Comparison of ENCODE assay signal across 8 cellular contexts in the genomic region with DNA sequence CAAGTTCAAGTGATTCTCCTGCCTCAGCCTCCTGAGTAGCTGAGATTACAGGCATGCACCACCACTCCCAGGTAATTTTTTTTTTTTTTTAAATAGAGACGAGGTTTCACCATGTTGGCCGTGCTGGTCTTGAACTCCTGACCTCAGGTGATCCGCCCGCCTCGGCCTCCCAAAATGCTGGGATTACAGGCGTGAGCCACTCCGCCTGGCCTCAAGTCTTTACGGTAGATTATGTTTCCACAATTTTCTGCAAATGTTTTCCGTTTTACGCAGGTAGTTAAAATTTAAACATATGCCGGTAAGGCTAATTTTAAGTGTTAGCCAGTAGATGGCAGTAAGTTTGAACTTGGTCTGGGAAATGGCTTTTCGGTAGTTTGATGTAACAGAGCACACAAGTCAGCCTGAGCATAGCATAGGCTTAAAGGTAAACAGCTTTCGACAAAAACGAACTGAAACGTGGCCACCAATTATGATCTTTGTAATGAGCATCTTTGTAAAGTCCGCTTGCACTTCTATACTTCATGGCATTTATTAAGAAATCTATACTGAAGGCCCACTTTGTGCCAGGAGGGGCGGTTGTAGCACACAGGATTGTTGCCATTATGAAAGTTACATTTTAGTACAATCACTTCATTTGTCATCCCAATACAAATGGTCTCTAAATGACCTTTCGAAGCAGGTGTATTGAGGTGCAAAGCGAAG. TPM values are rescaled to one million over a fixed set of nuclear protein-coding genes. Genes with fewer than 3 reads are reported as not detected.
DNase-seq lines count a peak whose midpoint lies in the region; ATAC-seq and TF ChIP-seq lines count a peak whose summit lies in the region.

No MANE protein-coding gene starts in this region.

- no peak overlapping the region for H3K4me3 ChIP-seq in gastrocnemius medialis

- ATAC-seq in activated T-cell treated with anti-CD3 and anti-CD28 coated beads, Interleukin-2, amount 50 U/mL, for 72 hours (replicated peaks in 1 of 2) = peak; percentile 50 to 55
- peak; percentile 53 to 59 for ATAC-seq in left cardiac atrium
- ATAC-seq in gastrocnemius medialis = peak in 1 of 2 donors; percentile 62

- H2BK20ac ChIP-seq in H9 (ENCODE audit: low read depth, low read length, poor library complexity, severe bottlenecking) = no peak overlapping the region

- H3K23me2 ChIP-seq in H9 (ENCODE audit: insufficient read length, low read depth, low read length, poor library complexity, severe bottlenecking) = no peaks in the 10 kb centered on the region

- H3K27ac Mint-ChIP-seq in activated CD4-positive, alpha-beta memory T cell treated with anti-CD3 and anti-CD28 coated beads for 36 hours = no peak overlapping the region
- no peak overlapping the region for H3K27ac Mint-ChIP-seq in activated CD4-positive, alpha-beta memory T cell treated with anti-CD3 and anti-CD28 coated beads, Interleukin-2, amount 10 ng/mL, durations not matched to agents 7 days and 5 days
- no peak overlapping the region for H3K27ac Mint-ChIP-seq in H9
- no peak overlapping the region for H3K27ac Mint-ChIP-seq in activated T-cell treated with anti-CD3 and anti-CD28 coated beads, Interleukin-2, amount 50 U/mL, for 72 hours

- no peaks in the 10 kb centered on the region for H4K20me1 ChIP-seq in H9 (ENCODE audit: control insufficient read depth, insufficient read depth, insufficient read length)

- H3K79me2 ChIP-seq in H9 (ENCODE audit: insufficient read depth, low read length) = no peaks in the 10 kb centered on the region

- in situ Hi-C loops in gastrocnemius medialis (cut with MboI; ENCODE audit: low sequenced_read_pairs in 4 of 4) = loop anchor here (5.0 to 25.0 kb wide), 7 partner anchors 103 to 553 kb away; no protein-coding TSS in a partner anchor

- H3K23ac ChIP-seq in H9 (ENCODE audit: insufficient read length, low read depth, low read length) = no peak overlapping the region

- H3K4me1 Mint-ChIP-seq in activated CD4-positive, alpha-beta memory T cell treated with anti-CD3 and anti-CD28 coated beads for 36 hours (ENCODE audit: low read depth) = peaks cover 10% of the 10 kb centered on the region
- H3K4me1 Mint-ChIP-seq in activated CD4-positive, alpha-beta memory T cell treated with anti-CD3 and anti-CD28 coated beads, Interleukin-2, amount 10 ng/mL, durations not matched to agents 7 days and 5 days = peaks cover 16% of the 10 kb centered on the region
- H3K4me1 Mint-ChIP-seq in H9 = peaks cover 0 to 4% of the 10 kb centered on the region in 2 experiments; a peak in 3 of 4 replicates
- H3K4me1 Mint-ChIP-seq in activated T-cell treated with anti-CD3 and anti-CD28 coated beads, Interleukin-2, amount 50 U/mL, for 72 hours (ENCODE audit: low read depth) = peaks cover 13% of the 10 kb centered on the region

- H4K5ac ChIP-seq in H9 (ENCODE audit: insufficient read length, low read depth, low read length) = no peak overlapping the region

- H3K27me3 Mint-ChIP-seq in activated CD4-positive, alpha-beta memory T cell treated with anti-CD3 and anti-CD28 coated beads for 36 hours = no peaks in the 10 kb centered on the region
- peaks cover 4% of the 10 kb centered on the region for H3K27me3 Mint-ChIP-seq in activated CD4-positive, alpha-beta memory T cell treated with anti-CD3 and anti-CD28 coated beads, Interleukin-2, amount 10 ng/mL, durations not matched to agents 7 days and 5 days
- peaks cover 3% of the 10 kb centered on the region for H3K27me3 Mint-ChIP-seq in H9 (ENCODE audit: low read depth)
- no peaks in the 10 kb centered on the region for H3K27me3 Mint-ChIP-seq in activated T-cell treated with anti-CD3 and anti-CD28 coated beads, Interleukin-2, amount 50 U/mL, for 72 hours (ENCODE audit: low read depth)

- no peak overlapping the region for H2BK120ac ChIP-seq in H9 (ENCODE audit: low read depth, low read length, poor library complexity, severe bottlenecking)

- H3K9me3 Mint-ChIP-seq in activated CD4-positive, alpha-beta memory T cell treated with anti-CD3 and anti-CD28 coated beads for 36 hours = peaks cover 3% of the 10 kb centered on the region
- no peaks in the 10 kb centered on the region for H3K9me3 Mint-ChIP-seq in activated CD4-positive, alpha-beta memory T cell treated with anti-CD3 and anti-CD28 coated beads, Interleukin-2, amount 10 ng/mL, durations not matched to agents 7 days and 5 days
- peaks cover 0 to 9% of the 10 kb centered on the region in 2 experiments; a peak in 3 of 5 replicates for H3K9me3 Mint-ChIP-seq in H9
- no peaks in the 10 kb centered on the region for H3K9me3 Mint-ChIP-seq in activated T-cell treated with anti-CD3 and anti-CD28 coated beads, Interleukin-2, amount 50 U/mL, for 72 hours

- TF ChIP-seq POLR2A in gastrocnemius medialis (IDR thresholded peaks at IDR 0.05) = no peak

- H3K9ac ChIP-seq in H9 (ENCODE audit: extremely low read depth, insufficient read length, low read length) = no peak overlapping the region

- no peaks in the 10 kb centered on the region for H3K79me1 ChIP-seq in H9 (ENCODE audit: insufficient read depth, low read depth, low read length, poor library complexity, severe bottlenecking)

- no peak overlapping the region for H2AK5ac ChIP-seq in H9 (ENCODE audit: insufficient read length, low read length)

- H3K36me3 Mint-ChIP-seq in activated CD4-positive, alpha-beta memory T cell treated with anti-CD3 and anti-CD28 coated beads for 36 hours = no peaks in the 10 kb centered on the region
- H3K36me3 Mint-ChIP-seq in activated CD4-positive, alpha-beta memory T cell treated with anti-CD3 and anti-CD28 coated beads, Interleukin-2, amount 10 ng/mL, durations not matched to agents 7 days and 5 days (ENCODE audit: low read depth) = no peaks in the 10 kb centered on the region
- no peaks in the 10 kb centered on the region for H3K36me3 Mint-ChIP-seq in H9 (ENCODE audit: insufficient read depth in 1 of 3, low read depth in 3 of 3)
- H3K36me3 Mint-ChIP-seq in activated T-cell treated with anti-CD3 and anti-CD28 coated beads, Interleukin-2, amount 50 U/mL, for 72 hours (ENCODE audit: insufficient read depth in 2 of 2) = no peaks in the 10 kb centered on the region

- no peak overlapping the region for H4K91ac ChIP-seq in H9 (ENCODE audit: insufficient read length, low read depth, low read length)

- H3K14ac ChIP-seq in H9 (ENCODE audit: insufficient read depth, low read length) = no peak overlapping the region

- POLR2A ChIA-PET in activated CD4-positive, alpha-beta memory T cell treated with anti-CD3 and anti-CD28 coated beads for 36 hours (lab: Charles Lee) = no interaction called here
- POLR2A ChIA-PET in activated CD4-positive, alpha-beta memory T cell treated with anti-CD3 and anti-CD28 coated beads, Interleukin-2, amount 10 ng/mL, durations not matched to agents 7 days and 5 days (lab: Charles Lee) = no interaction called here

- no peaks in the 10 kb centered on the region for H3K36me3 ChIP-seq in gastrocnemius medialis

- H2BK5ac ChIP-seq in H9 (ENCODE audit: insufficient read length, low read length) = no peak overlapping the region

- no peak overlapping the region for H2BK15ac ChIP-seq in H9 (ENCODE audit: low read depth, low read length)

- CTCF ChIA-PET in activated CD4-positive, alpha-beta memory T cell treated with anti-CD3 and anti-CD28 coated beads for 36 hours (lab: Charles Lee) = interaction anchor here (0.6 to 4.3 kb wide), 14 partner anchors 13 to 551 kb away, joined by 3 to 21 read pairs (median 3); no protein-coding TSS in a partner anchor
- CTCF ChIA-PET in activated CD4-positive, alpha-beta memory T cell treated with anti-CD3 and anti-CD28 coated beads, Interleukin-2, amount 10 ng/mL, durations not matched to agents 7 days and 5 days (lab: Charles Lee) = interaction anchor here (0.7 to 1.4 kb wide), 5 partner anchors 12 to 551 kb away, joined by 3 to 6 read pairs (median 3); no protein-coding TSS in a partner anchor

- no peak for DNase-seq in activated CD4-positive, alpha-beta memory T cell treated with anti-CD3 and anti-CD28 coated beads for 36 hours
- no peak for DNase-seq in activated CD4-positive, alpha-beta memory T cell treated with anti-CD3 and anti-CD28 coated beads, Interleukin-2, amount 10 ng/mL, durations not matched to agents 7 days and 5 days
- DNase-seq in H9 = no peak
- DNase-seq in NCI-H1694 treated with DMSO at 0.1 percent for 48 hours (lab: John Stamatoyannopoulos, UW) = peak; percentile 49
- peak in 1 of 2 donors; percentile 10 for DNase-seq in activated T-cell treated with anti-CD3 and anti-CD28 coated beads, Interleukin-2, amount 50 U/mL, for 72 hours
- no peak for DNase-seq in left cardiac atrium
- DNase-seq in gastrocnemius medialis = no peak
- DNase-seq in stimulated activated CD4-positive, alpha-beta T cell treated with anti-CD3 and anti-CD28 coated beads, Interleukin-2, amount 100 ng/mL, for 48 hours = no peak

- no peak overlapping the region for H3K18ac ChIP-seq in H9 (ENCODE audit: insufficient read length, low read depth, low read length)

- no CpG with 5 or more reads among the region's 19 CpGs for whole genome bisulfite sequencing in H9 (ENCODE audit: extremely low coverage, insufficient read length, low lambda C conversion rate)

- no peak overlapping the region for H2AFZ ChIP-seq in H9 (ENCODE audit: low read length)

- peak overlapping the region; percentile 33 for H3K4me3 Mint-ChIP-seq in activated CD4-positive, alpha-beta memory T cell treated with anti-CD3 and anti-CD28 coated beads for 36 hours
- H3K4me3 Mint-ChIP-seq in activated CD4-positive, alpha-beta memory T cell treated with anti-CD3 and anti-CD28 coated beads, Interleukin-2, amount 10 ng/mL, durations not matched to agents 7 days and 5 days = no peak overlapping the region
- H3K4me3 Mint-ChIP-seq in H9 = no peak overlapping the region
- peak overlapping the region; percentile 21 to 46 for H3K4me3 Mint-ChIP-seq in activated T-cell treated with anti-CD3 and anti-CD28 coated beads, Interleukin-2, amount 50 U/mL, for 72 hours

- H3T11ph ChIP-seq in H9 (ENCODE audit: low read length) = no peak overlapping the region

- no peak overlapping the region for H3K56ac ChIP-seq in H9 (ENCODE audit: insufficient read length, low read depth, low read length)

- H3K27me3 ChIP-seq in H9 (ENCODE audit: insufficient read depth, low read length) (no peaks in the 10 kb centered on the region), gastrocnemius medialis (no peaks in the 10 kb centered on the region)

- H3K4me1 ChIP-seq in H9 (ENCODE audit: insufficient read depth, low read length) (no peaks in the 10 kb centered on the region), gastrocnemius medialis (no peaks in the 10 kb centered on the region)

- no peak overlapping the region for H3K27ac ChIP-seq in H9 (ENCODE audit: insufficient read length, low read depth, low read length)
- no peak overlapping the region for H3K27ac ChIP-seq in gastrocnemius medialis

- no peak overlapping the region for H3K4ac ChIP-seq in H9 (ENCODE audit: low read depth, low read length)

- no peak overlapping the region for H4K8ac ChIP-seq in H9 (replicated peaks; ENCODE audit: insufficient read length, low read depth, low read length)

- H3K9me3 ChIP-seq in H9 (ENCODE audit: control insufficient read depth, low read depth, low read length) (no peaks in the 10 kb centered on the region), gastrocnemius medialis (no peaks in the 10 kb centered on the region)

- no peak overlapping the region for H2BK12ac ChIP-seq in H9 (ENCODE audit: insufficient read length, low read depth, low read length)

- TF ChIP-seq CTCF in H9 (conservative IDR thresholded peaks at IDR 0.05) = peak; percentile 75
- peak in 3 of 5 experiments; percentile 45 to 53 (median 52) for TF ChIP-seq CTCF in gastrocnemius medialis (IDR thresholded peaks at IDR 0.05 in 4 of 5, conservative IDR thresholded peaks at IDR 0.05 in 1 of 5)

- H3K4me2 ChIP-seq in H9 (ENCODE audit: insufficient read depth, insufficient read length, low read length) = no peak overlapping the region

- intact Hi-C loops in activated CD4-positive, alpha-beta memory T cell treated with anti-CD3 and anti-CD28 coated beads for 36 hours (cut with micrococcal nuclease) = loop anchor here (1.0 to 10.0 kb wide), 5 partner anchors 125 to 568 kb away; partner anchors contain the start of gene TBC1D19
- intact Hi-C loops in left cardiac atrium (cut with DNase I) (loop anchor here (2.0 to 10.0 kb wide), 2 partner anchors 266 to 554 kb away; no protein-coding TSS in a partner anchor), gastrocnemius medialis (cut with DNase I; ENCODE audit: low total_unique reads) (loop anchor here (1.0 kb wide), 1 partner anchor 551 kb away; no protein-coding TSS in a partner anchor)

RNA-seq across cellular contexts. Expression of gene CCKAR, which starts 31.1 kb away (rescaled TPM):
- not detected for total RNA-seq in activated CD4-positive, alpha-beta memory T cell treated with anti-CD3 and anti-CD28 coated beads for 36 hours
- total RNA-seq in activated CD4-positive, alpha-beta memory T cell treated with anti-CD3 and anti-CD28 coated beads, Interleukin-2, amount 10 ng/mL, durations not matched to agents 7 days and 5 days = not detected
- not detected in 2 replicates for total RNA-seq in H9 (2021)
- total RNA-seq in activated T-cell treated with anti-CD3 and anti-CD28 coated beads, Interleukin-2, amount 50 U/mL, for 72 hours = not detected
- total RNA-seq in left cardiac atrium = not detected
- not detected for total RNA-seq in gastrocnemius medialis

Comparison
In these comparisons a context has a peak if more than half of its experiments do, and no peak if none do; other contexts are left out.
1. H3K4me3 Mint-ChIP-seq: peak in activated CD4-positive, alpha-beta memory T cell treated with anti-CD3 and anti-CD28 coated beads for 36 hours (single experiment) and activated T-cell treated with anti-CD3 and anti-CD28 coated beads, Interleukin-2, amount 50 U/mL, for 72 hours (2 of 2); none in activated CD4-positive, alpha-beta memory T cell treated with anti-CD3 and anti-CD28 coated beads, Interleukin-2, amount 10 ng/mL, durations not matched to agents 7 days and 5 days (single experiment) and H9 (0 of 2).